In the genomic region with DNA sequence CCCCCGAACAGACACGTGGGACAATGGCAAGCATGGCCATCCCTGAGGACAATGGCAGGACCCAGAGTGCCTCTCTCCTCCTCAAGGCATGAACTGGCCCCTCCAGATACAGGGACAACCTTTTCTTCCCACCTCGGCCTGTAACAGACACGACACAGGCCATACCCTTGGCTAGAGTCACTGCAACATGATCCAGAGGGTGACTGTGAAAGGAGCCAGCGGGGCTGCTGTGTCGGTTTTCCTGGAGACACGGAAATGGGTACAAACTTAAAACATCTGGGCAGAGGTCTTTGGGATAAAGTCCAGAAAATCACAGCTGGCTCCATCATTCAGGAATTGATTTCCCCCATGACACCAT, we compare ENCODE assay signal across 24 cellular contexts. TPM values are rescaled to one million over a fixed set of nuclear protein-coding genes. Genes with fewer than 3 reads are reported as not detected.
A peak's percentile ranks its signal among the peaks of the same experiment; 100 is the strongest.
DNase-seq lines count a peak whose midpoint lies in the region; ATAC-seq and TF ChIP-seq lines count a peak whose summit lies in the region.
"Had no signal": no experiment of that assay in that cellular context is flagged by ENCODE, and none has a peak within 500 bp of the region (broad histone marks: within the 10 kb centered on the region; RNA-seq: fewer than 3 reads in every experiment).

No MANE protein-coding gene starts in this region.

- H3K27ac ChIP-seq in GM23248: peak overlapping the region; percentile 20; the same call in 1 of the 2 replicates
- peak overlapping the region; percentile 1 for H3K27ac ChIP-seq in cingulate gyrus (ENCODE audit: low read depth, low read length)
- H3K27ac ChIP-seq in mesenchymal stem cell (ENCODE audit: low read length, poor library complexity, severe bottlenecking): no peak overlapping the region
- peak overlapping the region in 2 of 4 donors; percentile 28 to 48 for H3K27ac ChIP-seq in gastrocnemius medialis
- no peak overlapping the region for H3K27ac ChIP-seq in left lung

- ATAC-seq in gastrocnemius medialis (peak; percentile 56 to 61), left lung (no peak), GM18861 (IDR thresholded peaks at IDR 0.05; ENCODE audit: unreplicated experiment) (no peak)
- ATAC-seq: activated CD8-positive, alpha-beta T cell treated with anti-CD3 and anti-CD28 coated beads, Interleukin-2, amount 10 ng/mL, durations not matched to agents 7 days and 5 days; activated naive CD8-positive, alpha-beta T cell treated with anti-CD3 and anti-CD28 coated beads, Interleukin-2, amount 50 U/mL, for 24 hours; natural killer cell treated with Interleukin-12 subunit alpha and Interleukin-12 subunit beta and Interleukin-15 and Interleukin-18, amount 100 ng/mL, for 72 hours had no signal

- peaks cover 100% of the 10 kb centered on the region for H3K79me2 ChIP-seq in GM23248 (ENCODE audit: insufficient read depth)

- H2BK15ac ChIP-seq in mesenchymal stem cell (ENCODE audit: low read depth, poor library complexity, severe bottlenecking): no peak overlapping the region

- TF ChIP-seq POLR2A in gastrocnemius medialis (IDR thresholded peaks at IDR 0.05): no peak

- no peak overlapping the region for H3K4me2 ChIP-seq in GM23248 (ENCODE audit: unreplicated experiment)
- H3K4me2 ChIP-seq in mesenchymal stem cell (ENCODE audit: low read length, poor library complexity, severe bottlenecking): no peak overlapping the region

- DNase-seq in GM23248 (peak; percentile 48), mesenchymal stem cell (no peak), gastrocnemius medialis (no peak), left lung (no peak)
- DNase-seq in activated naive CD4-positive, alpha-beta T cell (lab: John Stamatoyannopoulos, UW): no peak
- no peak for DNase-seq in stimulated activated CD4-positive, alpha-beta T cell treated with anti-CD3 and anti-CD28 coated beads, Interleukin-2, amount 100 ng/mL, for 24 hours
- DNase-seq: activated CD4-positive, alpha-beta T cell treated with anti-CD3 and anti-CD28 coated beads for 1 hour; activated CD8-positive, alpha-beta T cell treated with anti-CD3 and anti-CD28 coated beads, Interleukin-2, amount 10 ng/mL, durations not matched to agents 7 days and 5 days; activated gamma-delta T cell; activated naive CD8-positive, alpha-beta T cell treated with anti-CD3 and anti-CD28 coated beads, Interleukin-2, amount 50 U/mL, for 24 hours; Calu3; DND-41; GOT3; heart left ventricle; KG1; NCI-H1694 treated with DMSO at 0.1 percent for 48 hours; NCI-H526 treated with DMSO at 0.1 percent for 48 hours; posterior cingulate gyrus; small intestine; stimulated activated CD4-positive, alpha-beta T cell treated with anti-CD3 and anti-CD28 coated beads, Interleukin-1b, Interleukin-23, amount 100 ng/mL, for 48 hours had no signal

- H3K27me3 ChIP-seq in GM23248 (replicated peaks; ENCODE audit: insufficient read depth): no peaks in the 10 kb centered on the region
- H3K27me3 ChIP-seq in mesenchymal stem cell (ENCODE audit: control insufficient read depth in 1 of 2, insufficient read depth in 1 of 2, low read length in 2 of 2): no peaks in the 10 kb centered on the region
- no peaks in the 10 kb centered on the region for H3K27me3 ChIP-seq in gastrocnemius medialis
- no peaks in the 10 kb centered on the region for H3K27me3 ChIP-seq in left lung
- H3K27me3 ChIP-seq: BLaER1 treated with 17β-estradiol and CSF1 and Interleukin-3, amounts not matched to agents 10 nM and 100 nM; heart left ventricle had no signal

- in situ Hi-C loops in GM23248 (cut with MboI) (no loop called here), gastrocnemius medialis (cut with MboI; ENCODE audit: low sequenced_read_pairs in 4 of 4) (no loop called here)

- peak overlapping the region in 1 of 2 experiments; percentile 38 for H2BK12ac ChIP-seq in mesenchymal stem cell (ENCODE audit: low read length in 2 of 2)

- 23 to 31% methylated on average over 7 of the region's 7 CpGs for WGBS in GM23248 (ENCODE audit: low coverage in 1 of 2, low lambda C conversion rate in 2 of 2, missing lambda C conversion rate in 2 of 2), 2 experiments
- 93% methylated on average over 7 of the region's 7 CpGs for WGBS in mesenchymal stem cell

- peak overlapping the region; percentile 25 for H4K91ac ChIP-seq in mesenchymal stem cell (ENCODE audit: low read length)

- no peak overlapping the region for H3K23ac ChIP-seq in mesenchymal stem cell (ENCODE audit: low read length in 2 of 2)

- peak overlapping the region in 1 of 2 experiments; percentile 2 for H3K18ac ChIP-seq in mesenchymal stem cell (ENCODE audit: low read depth in 1 of 2, low read length in 2 of 2)

- intact Hi-C loops in gastrocnemius medialis (cut with DNase I; ENCODE audit: low total_unique reads) (no loop called here), left lung (cut with DNase I) (no loop called here)

- no peaks in the 10 kb centered on the region; the same call in 1 of the 2 replicates for H4K20me1 ChIP-seq in GM23248 (ENCODE audit: insufficient read depth)

- no peak overlapping the region for H3K4ac ChIP-seq in mesenchymal stem cell (ENCODE audit: low read depth in 1 of 2, low read length in 2 of 2)

- H3K4me1 ChIP-seq in GM23248 (ENCODE audit: insufficient read depth): peaks cover 23% of the 10 kb centered on the region
- H3K4me1 ChIP-seq in mesenchymal stem cell (ENCODE audit: control insufficient read depth, insufficient read depth, low read depth, low read length): peaks cover 30% of the 10 kb centered on the region
- peaks cover 40 to 42% of the 10 kb centered on the region in 2 donors for H3K4me1 ChIP-seq in gastrocnemius medialis
- peaks cover 16 to 50% of the 10 kb centered on the region in 2 donors for H3K4me1 ChIP-seq in left lung

- peaks cover 39% of the 10 kb centered on the region for H3F3A ChIP-seq in GM23248 (ENCODE audit: insufficient read depth)

- H3K9ac ChIP-seq in GM23248 (peak overlapping the region; percentile 27; the same call in 1 of the 2 replicates), mesenchymal stem cell (ENCODE audit: low read length) (peak overlapping the region; percentile 65)

- H3K36me3 ChIP-seq in GM23248 (ENCODE audit: low read depth) (peaks cover 14% of the 10 kb centered on the region; the same call in 1 of the 2 replicates), mesenchymal stem cell (ENCODE audit: control insufficient read depth in 1 of 2, insufficient read depth in 2 of 2, low read depth in 1 of 2, low read length in 2 of 2) (peaks cover 56 to 61% of the 10 kb centered on the region in 2 experiments), gastrocnemius medialis (no peaks in the 10 kb centered on the region), left lung (peaks cover 0 to 17% of the 10 kb centered on the region in 2 donors)

- TF ChIP-seq CTCF in gastrocnemius medialis (IDR thresholded peaks at IDR 0.05 in 4 of 5, conservative IDR thresholded peaks at IDR 0.05 in 1 of 5) (no peak), left lung (IDR thresholded peaks at IDR 0.05) (no peak)

- H3K9me3 ChIP-seq in GM23248 (ENCODE audit: low read depth) (no peaks in the 10 kb centered on the region), mesenchymal stem cell (ENCODE audit: control insufficient read depth, low read length) (no peaks in the 10 kb centered on the region), gastrocnemius medialis (no peaks in the 10 kb centered on the region), left lung (no peaks in the 10 kb centered on the region)
- H3K9me3 ChIP-seq: BLaER1 treated with 17β-estradiol and CSF1 and Interleukin-3, amounts not matched to agents 10 nM and 100 nM; heart left ventricle had no signal

- H3K79me1 ChIP-seq in mesenchymal stem cell (replicated peaks; ENCODE audit: low read length, poor library complexity, severe bottlenecking): peaks cover 41% of the 10 kb centered on the region

- no peaks in the 10 kb centered on the region for H3K9me2 ChIP-seq in GM23248 (ENCODE audit: insufficient read depth)

- no peak overlapping the region for H2BK120ac ChIP-seq in mesenchymal stem cell (ENCODE audit: low read depth, low read length)

- no peak overlapping the region for H2BK5ac ChIP-seq in mesenchymal stem cell (ENCODE audit: low read depth, low read length, poor library complexity, severe bottlenecking)

- H2AFZ ChIP-seq in GM23248 (no peak overlapping the region), mesenchymal stem cell (ENCODE audit: low read depth, low read length) (no peak overlapping the region)

- no peak overlapping the region for H2AK5ac ChIP-seq in mesenchymal stem cell (ENCODE audit: low read length, severe bottlenecking)

- H3K4me3 ChIP-seq in GM23248 (no peak overlapping the region), mesenchymal stem cell (ENCODE audit: insufficient read depth in 1 of 2, low read depth in 1 of 2, low read length in 2 of 2) (no peak overlapping the region), gastrocnemius medialis (no peak overlapping the region), left lung (no peak overlapping the region)
- H3K4me3 ChIP-seq: BLaER1 treated with 17β-estradiol and CSF1 and Interleukin-3, amounts not matched to agents 10 nM and 100 nM; heart left ventricle had no signal

- H4K8ac ChIP-seq in mesenchymal stem cell (ENCODE audit: low read length): no peak overlapping the region

- H3K14ac ChIP-seq in mesenchymal stem cell (ENCODE audit: low read length in 2 of 2): no peak overlapping the region

RNA-seq across cellular contexts. Expression of a gene that starts 5.4 kb away (rescaled TPM):
- total RNA-seq in GM23248 (2014; rRNA removed; shearing (Covaris generic)): 0.11 and 1.0 TPM in 2 replicates
- polyA plus RNA-seq in GM23248 (2016; fragmentation: Nextera tagmentation; extraction: Ambion mirVana): 0.14 and 0.35 TPM in 2 replicates
- polyA plus RNA-seq in mesenchymal stem cell (2013, experiment 1 of 2): 0.04 TPM
- polyA plus RNA-seq in mesenchymal stem cell (2013, experiment 2 of 2): 0.05 TPM
- total RNA-seq in gastrocnemius medialis (under 1 TPM in 1 of 4 donors, not detected in 3; 0.16 TPM), left lung (1 to 10 TPM; 1.6 to 6.6 TPM)
- total RNA-seq: natural killer cell treated with Interleukin-12 subunit alpha and Interleukin-12 subunit beta and Interleukin-15 and Interleukin-18, amount 100 ng/mL, for 72 hours had no signal

RNA-seq across cellular contexts. Expression of a gene that starts 27.6 kb away (rescaled TPM):
- 587 and 620 TPM in 2 replicates for total RNA-seq in GM23248 (2014; rRNA removed; shearing (Covaris generic))
- polyA plus RNA-seq in GM23248 (2016; fragmentation: Nextera tagmentation; extraction: Ambion mirVana): 102 and 103 TPM in 2 replicates
- 391 TPM for polyA plus RNA-seq in mesenchymal stem cell (2013, experiment 1 of 2)
- polyA plus RNA-seq in mesenchymal stem cell (2013, experiment 2 of 2): 397 TPM
- total RNA-seq in gastrocnemius medialis: 10 to 100 TPM; 20.4 to 28.7 (median 27.0) TPM
- 100 to 1,000 TPM; 196 to 313 TPM for total RNA-seq in left lung

RNA-seq across cellular contexts. Expression of a gene that starts 57.0 kb away (rescaled TPM):
- total RNA-seq in GM23248 (2014; rRNA removed; shearing (Covaris generic)): 30.2 and 35.5 TPM in 2 replicates
- polyA plus RNA-seq in GM23248 (2016; fragmentation: Nextera tagmentation; extraction: Ambion mirVana): 19.9 and 22.3 TPM in 2 replicates
- 31.5 TPM for polyA plus RNA-seq in mesenchymal stem cell (2013, experiment 1 of 2)
- 30.8 TPM for polyA plus RNA-seq in mesenchymal stem cell (2013, experiment 2 of 2)
- total RNA-seq in gastrocnemius medialis (10 to 100 TPM; 15.2 to 21.1 (median 20.0) TPM), left lung (10 to 100 TPM; 29.2 to 44.2 TPM)

Comparison
In these comparisons a context has a peak if more than half of its experiments do, and no peak if none do; other contexts are left out.
1. H3K27ac ChIP-seq: peak in GM23248 (single experiment) and cingulate gyrus (single experiment); none in mesenchymal stem cell (single experiment) and left lung (0 of 2).
2. ATAC-seq: peak in gastrocnemius medialis (2 of 2); none in left lung (single experiment) and GM18861 (single experiment).
3. RNA of a gene that starts 27.6 kb away (total RNA-seq): 587 to 620 TPM in GM23248 and 196 to 313 TPM in left lung; 20.4 to 28.7 TPM in gastrocnemius medialis; every median in the first group is over 4 times any median in the second.